Comparison of ENCODE assay signal across 1 cellular context in the genomic region with DNA sequence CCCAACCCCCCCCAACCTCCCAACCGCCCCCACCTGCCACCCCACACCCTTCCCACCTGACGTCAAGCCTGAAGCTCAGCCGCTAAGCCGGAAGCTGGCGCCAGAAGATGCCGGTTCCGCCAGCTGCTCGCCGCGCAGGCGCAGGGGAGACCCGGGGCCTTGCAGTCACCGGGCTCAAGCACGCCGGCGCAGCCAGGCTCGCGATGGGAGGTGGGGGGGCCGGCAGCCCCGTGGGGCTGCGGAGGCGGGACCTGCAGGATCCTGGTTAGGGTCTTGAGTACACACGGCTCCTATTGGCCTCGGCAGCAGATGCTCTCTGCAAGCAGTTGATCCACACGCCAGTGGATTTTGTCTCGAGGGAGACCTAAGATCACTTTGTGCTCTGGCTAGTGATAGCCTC.
TF ChIP-seq lines count a peak whose summit lies in the region.

A gene (minus strand): TSS at position 109 of the 400 bp plus-strand sequence. CDS start 4,268 bp downstream, outside the sequence.

TF ChIP-seq in K562, 482 proteins besides CTCF, POLR2A, EP300 and RAD21 (continued from another document and continues in another):
- TF ChIP-seq, protein P1, sequence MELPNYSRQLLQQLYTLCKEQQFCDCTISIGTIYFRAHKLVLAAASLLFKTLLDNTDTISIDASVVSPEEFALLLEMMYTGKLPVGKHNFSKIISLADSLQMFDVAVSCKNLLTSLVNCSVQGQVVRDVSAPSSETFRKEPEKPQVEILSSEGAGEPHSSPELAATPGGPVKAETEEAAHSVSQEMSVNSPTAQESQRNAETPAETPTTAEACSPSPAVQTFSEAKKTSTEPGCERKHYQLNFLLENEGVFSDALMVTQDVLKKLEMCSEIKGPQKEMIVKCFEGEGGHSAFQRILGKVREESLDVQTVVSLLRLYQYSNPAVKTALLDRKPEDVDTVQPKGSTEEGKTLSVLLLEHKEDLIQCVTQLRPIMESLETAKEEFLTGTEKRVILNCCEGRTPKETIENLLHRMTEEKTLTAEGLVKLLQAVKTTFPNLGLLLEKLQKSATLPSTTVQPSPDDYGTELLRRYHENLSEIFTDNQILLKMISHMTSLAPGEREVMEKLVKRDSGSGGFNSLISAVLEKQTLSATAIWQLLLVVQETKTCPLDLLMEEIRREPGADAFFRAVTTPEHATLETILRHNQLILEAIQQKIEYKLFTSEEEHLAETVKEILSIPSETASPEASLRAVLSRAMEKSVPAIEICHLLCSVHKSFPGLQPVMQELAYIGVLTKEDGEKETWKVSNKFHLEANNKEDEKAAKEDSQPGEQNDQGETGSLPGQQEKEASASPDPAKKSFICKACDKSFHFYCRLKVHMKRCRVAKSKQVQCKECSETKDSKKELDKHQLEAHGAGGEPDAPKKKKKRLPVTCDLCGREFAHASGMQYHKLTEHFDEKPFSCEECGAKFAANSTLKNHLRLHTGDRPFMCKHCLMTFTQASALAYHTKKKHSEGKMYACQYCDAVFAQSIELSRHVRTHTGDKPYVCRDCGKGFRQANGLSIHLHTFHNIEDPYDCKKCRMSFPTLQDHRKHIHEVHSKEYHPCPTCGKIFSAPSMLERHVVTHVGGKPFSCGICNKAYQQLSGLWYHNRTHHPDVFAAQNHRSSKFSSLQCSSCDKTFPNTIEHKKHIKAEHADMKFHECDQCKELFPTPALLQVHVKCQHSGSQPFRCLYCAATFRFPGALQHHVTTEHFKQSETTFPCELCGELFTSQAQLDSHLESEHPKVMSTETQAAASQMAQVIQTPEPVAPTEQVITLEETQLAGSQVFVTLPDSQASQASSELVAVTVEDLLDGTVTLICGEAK (IDR thresholded peaks at IDR 0.05): 0 out of 2 replicates have a peak, but pooled peaks have one; percentile 62
- TF ChIP-seq, protein P1 (CRISPR knock-in tag; IDR thresholded peaks at IDR 0.05): no peak
- peak; percentile 38 for TF ChIP-seq TAF1 (IDR thresholded peaks at IDR 0.05; ENCODE audit: control insufficient read depth, extremely low read depth, insufficient read depth, low read length, severe bottlenecking)
- peak in 1 of 2 experiments; percentile 25; a peak in 1 of 4 replicates for TF ChIP-seq HDAC1 (IDR thresholded peaks at IDR 0.05)
- no peak for TF ChIP-seq ZNF586 (CRISPR knock-in tag; conservative IDR thresholded peaks at IDR 0.05)
- TF ChIP-seq, protein P2, sequence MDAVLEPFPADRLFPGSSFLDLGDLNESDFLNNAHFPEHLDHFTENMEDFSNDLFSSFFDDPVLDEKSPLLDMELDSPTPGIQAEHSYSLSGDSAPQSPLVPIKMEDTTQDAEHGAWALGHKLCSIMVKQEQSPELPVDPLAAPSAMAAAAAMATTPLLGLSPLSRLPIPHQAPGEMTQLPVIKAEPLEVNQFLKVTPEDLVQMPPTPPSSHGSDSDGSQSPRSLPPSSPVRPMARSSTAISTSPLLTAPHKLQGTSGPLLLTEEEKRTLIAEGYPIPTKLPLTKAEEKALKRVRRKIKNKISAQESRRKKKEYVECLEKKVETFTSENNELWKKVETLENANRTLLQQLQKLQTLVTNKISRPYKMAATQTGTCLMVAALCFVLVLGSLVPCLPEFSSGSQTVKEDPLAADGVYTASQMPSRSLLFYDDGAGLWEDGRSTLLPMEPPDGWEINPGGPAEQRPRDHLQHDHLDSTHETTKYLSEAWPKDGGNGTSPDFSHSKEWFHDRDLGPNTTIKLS (IDR thresholded peaks at IDR 0.05; ENCODE audit: borderline replicate concordance, low read depth): peak; percentile 29; the same call in 1 of the 2 replicates
- TF ChIP-seq POLR2AphosphoS5 (IDR thresholded peaks at IDR 0.05; ENCODE audit: control insufficient read depth, insufficient read depth, low read depth, low read length): peak; percentile 52
- no peak for TF ChIP-seq KLF13 (tag; IDR thresholded peaks at IDR 0.05; ENCODE audit: borderline replicate concordance, low read depth)
- no peak for TF ChIP-seq EHMT2 (IDR thresholded peaks at IDR 0.05)
- TF ChIP-seq CXXC5 (CRISPR knock-in tag; IDR thresholded peaks at IDR 0.05): peak; percentile 28; the same call in 1 of the 2 replicates
- peak; percentile 65 for TF ChIP-seq POLR2G (IDR thresholded peaks at IDR 0.05; ENCODE audit: low read depth, low read length)
- TF ChIP-seq, protein P3, sequence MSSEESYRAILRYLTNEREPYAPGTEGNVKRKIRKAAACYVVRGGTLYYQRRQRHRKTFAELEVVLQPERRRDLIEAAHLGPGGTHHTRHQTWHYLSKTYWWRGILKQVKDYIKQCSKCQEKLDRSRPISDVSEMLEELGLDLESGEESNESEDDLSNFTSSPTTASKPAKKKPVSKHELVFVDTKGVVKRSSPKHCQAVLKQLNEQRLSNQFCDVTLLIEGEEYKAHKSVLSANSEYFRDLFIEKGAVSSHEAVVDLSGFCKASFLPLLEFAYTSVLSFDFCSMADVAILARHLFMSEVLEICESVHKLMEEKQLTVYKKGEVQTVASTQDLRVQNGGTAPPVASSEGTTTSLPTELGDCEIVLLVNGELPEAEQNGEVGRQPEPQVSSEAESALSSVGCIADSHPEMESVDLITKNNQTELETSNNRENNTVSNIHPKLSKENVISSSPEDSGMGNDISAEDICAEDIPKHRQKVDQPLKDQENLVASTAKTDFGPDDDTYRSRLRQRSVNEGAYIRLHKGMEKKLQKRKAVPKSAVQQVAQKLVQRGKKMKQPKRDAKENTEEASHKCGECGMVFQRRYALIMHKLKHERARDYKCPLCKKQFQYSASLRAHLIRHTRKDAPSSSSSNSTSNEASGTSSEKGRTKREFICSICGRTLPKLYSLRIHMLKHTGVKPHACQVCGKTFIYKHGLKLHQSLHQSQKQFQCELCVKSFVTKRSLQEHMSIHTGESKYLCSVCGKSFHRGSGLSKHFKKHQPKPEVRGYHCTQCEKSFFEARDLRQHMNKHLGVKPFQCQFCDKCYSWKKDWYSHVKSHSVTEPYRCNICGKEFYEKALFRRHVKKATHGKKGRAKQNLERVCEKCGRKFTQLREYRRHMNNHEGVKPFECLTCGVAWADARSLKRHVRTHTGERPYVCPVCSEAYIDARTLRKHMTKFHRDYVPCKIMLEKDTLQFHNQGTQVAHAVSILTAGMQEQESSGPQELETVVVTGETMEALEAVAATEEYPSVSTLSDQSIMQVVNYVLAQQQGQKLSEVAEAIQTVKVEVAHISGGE (CRISPR knock-in tag; IDR thresholded peaks at IDR 0.05): peak in 1 of 3 experiments; percentile 41; a peak in 1 of 6 replicates
- peak; percentile 79; the same call in 1 of the 2 replicates for TF ChIP-seq ZBTB7A (IDR thresholded peaks at IDR 0.05; ENCODE audit: borderline replicate concordance, control insufficient read depth, low read depth, low read length)
- peak; percentile 80 for TF ChIP-seq MEIS2 (IDR thresholded peaks at IDR 0.05; ENCODE audit: partially characterized antibody)
- TF ChIP-seq, protein P4, sequence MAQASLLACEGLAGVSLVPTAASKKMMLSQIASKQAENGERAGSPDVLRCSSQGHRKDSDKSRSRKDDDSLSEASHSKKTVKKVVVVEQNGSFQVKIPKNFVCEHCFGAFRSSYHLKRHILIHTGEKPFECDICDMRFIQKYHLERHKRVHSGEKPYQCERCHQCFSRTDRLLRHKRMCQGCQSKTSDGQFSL (CRISPR knock-in tag; IDR thresholded peaks at IDR 0.05): peak; percentile 89
- TF ChIP-seq, protein P4 (tag; IDR thresholded peaks at IDR 0.05): peak in 1 of 2 experiments; percentile 64; a peak in 2 of 4 replicates
- no peak for TF ChIP-seq JUNB (CRISPR knock-in tag; conservative IDR thresholded peaks at IDR 0.05)
- TF ChIP-seq ELF1 (tag; IDR thresholded peaks at IDR 0.05): peak; percentile 43; the same call in 1 of the 2 replicates
- peak; percentile 25 for TF ChIP-seq DACH1 (IDR thresholded peaks at IDR 0.05; ENCODE audit: partially characterized antibody)
- TF ChIP-seq, protein P5, sequence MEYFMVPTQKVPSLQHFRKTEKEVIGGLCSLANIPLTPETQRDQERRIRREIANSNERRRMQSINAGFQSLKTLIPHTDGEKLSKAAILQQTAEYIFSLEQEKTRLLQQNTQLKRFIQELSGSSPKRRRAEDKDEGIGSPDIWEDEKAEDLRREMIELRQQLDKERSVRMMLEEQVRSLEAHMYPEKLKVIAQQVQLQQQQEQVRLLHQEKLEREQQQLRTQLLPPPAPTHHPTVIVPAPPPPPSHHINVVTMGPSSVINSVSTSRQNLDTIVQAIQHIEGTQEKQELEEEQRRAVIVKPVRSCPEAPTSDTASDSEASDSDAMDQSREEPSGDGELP (CRISPR knock-in tag; IDR thresholded peaks at IDR 0.05; ENCODE audit: borderline replicate concordance): peak; percentile 99
- no peak for TF ChIP-seq ZNF316 (IDR thresholded peaks at IDR 0.05)
- TF ChIP-seq GABPB1 (CRISPR knock-in tag; IDR thresholded peaks at IDR 0.05): peak; percentile 51; the same call in 1 of the 2 replicates
- TF ChIP-seq TBP (optimal IDR thresholded peaks at IDR 0.05; ENCODE audit: low read depth, low read length): peak; percentile 25
- no peak for TF ChIP-seq ZNF311 (CRISPR knock-in tag; IDR thresholded peaks at IDR 0.05)
- TF ChIP-seq KLF10 (CRISPR knock-in tag; IDR thresholded peaks at IDR 0.05): no peak
- TF ChIP-seq CREB1 (IDR thresholded peaks at IDR 0.05): peak; percentile 32; the same call in 1 of the 2 replicates
- no peak for TF ChIP-seq CREB1 (CRISPR knock-in tag; IDR thresholded peaks at IDR 0.05)
- TF ChIP-seq KAT8 (IDR thresholded peaks at IDR 0.05; ENCODE audit: low read depth): no peak
- TF ChIP-seq CCAR2 (IDR thresholded peaks at IDR 0.05; ENCODE audit: low read depth, low read length): no peak
- TF ChIP-seq POLR2AphosphoS2 (IDR thresholded peaks at IDR 0.05; ENCODE audit: low read length): no peak
- TF ChIP-seq, protein P6, sequence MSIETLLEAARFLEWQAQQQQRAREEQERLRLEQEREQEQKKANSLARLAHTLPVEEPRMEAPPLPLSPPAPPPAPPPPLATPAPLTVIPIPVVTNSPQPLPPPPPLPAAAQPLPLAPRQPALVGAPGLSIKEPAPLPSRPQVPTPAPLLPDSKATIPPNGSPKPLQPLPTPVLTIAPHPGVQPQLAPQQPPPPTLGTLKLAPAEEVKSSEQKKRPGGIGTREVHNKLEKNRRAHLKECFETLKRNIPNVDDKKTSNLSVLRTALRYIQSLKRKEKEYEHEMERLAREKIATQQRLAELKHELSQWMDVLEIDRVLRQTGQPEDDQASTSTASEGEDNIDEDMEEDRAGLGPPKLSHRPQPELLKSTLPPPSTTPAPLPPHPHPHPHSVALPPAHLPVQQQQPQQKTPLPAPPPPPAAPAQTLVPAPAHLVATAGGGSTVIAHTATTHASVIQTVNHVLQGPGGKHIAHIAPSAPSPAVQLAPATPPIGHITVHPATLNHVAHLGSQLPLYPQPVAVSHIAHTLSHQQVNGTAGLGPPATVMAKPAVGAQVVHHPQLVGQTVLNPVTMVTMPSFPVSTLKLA (conservative IDR thresholded peaks at IDR 0.05): 0 out of 4 replicates have a peak, but pooled peaks of 1 of the 2 experiments have one; percentile 18
- TF ChIP-seq ERF (CRISPR knock-in tag; IDR thresholded peaks at IDR 0.05): no peak
- no peak for TF ChIP-seq SPI1 (IDR thresholded peaks at IDR 0.05; ENCODE audit: borderline replicate concordance, low read depth, low read length)
- no peak for TF ChIP-seq ARID1B (IDR thresholded peaks at IDR 0.05)
- no peak for TF ChIP-seq ZNF232 (CRISPR knock-in tag; IDR thresholded peaks at IDR 0.05)
- TF ChIP-seq, protein P7, sequence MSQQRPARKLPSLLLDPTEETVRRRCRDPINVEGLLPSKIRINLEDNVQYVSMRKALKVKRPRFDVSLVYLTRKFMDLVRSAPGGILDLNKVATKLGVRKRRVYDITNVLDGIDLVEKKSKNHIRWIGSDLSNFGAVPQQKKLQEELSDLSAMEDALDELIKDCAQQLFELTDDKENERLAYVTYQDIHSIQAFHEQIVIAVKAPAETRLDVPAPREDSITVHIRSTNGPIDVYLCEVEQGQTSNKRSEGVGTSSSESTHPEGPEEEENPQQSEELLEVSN (IDR thresholded peaks at IDR 0.05; ENCODE audit: borderline replicate concordance in 1 of 2, extremely low read depth in 1 of 2, insufficient read depth in 1 of 2, insufficient read length in 1 of 2, low read depth in 1 of 2, low read length in 1 of 2, poor library complexity in 1 of 2, severe bottlenecking in 1 of 2): peak; percentile 19 to 79
